In the genomic region with DNA sequence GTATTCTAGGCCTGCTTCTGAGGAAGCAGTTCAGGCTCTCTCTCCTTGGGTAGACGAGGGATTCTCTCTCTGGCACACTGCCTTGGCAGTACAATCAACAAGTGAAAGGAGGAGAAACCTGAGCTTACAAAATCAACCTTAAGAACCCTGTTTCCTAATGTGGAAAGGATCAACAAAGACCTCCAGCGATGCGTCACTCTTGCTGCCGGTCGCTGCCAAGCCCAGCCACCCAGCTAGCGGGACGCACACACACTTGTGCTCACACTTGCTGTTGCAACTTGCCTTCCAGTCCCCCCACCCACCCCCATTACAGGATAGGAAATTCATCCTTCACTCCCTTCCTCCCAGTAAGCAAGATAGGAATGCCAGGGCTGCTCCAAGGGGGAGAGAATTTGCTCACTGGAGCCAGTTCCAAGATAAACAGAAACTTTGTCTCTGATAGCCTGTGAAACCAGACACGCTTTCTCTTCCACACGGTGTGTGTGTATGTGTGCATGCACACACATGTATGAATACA, we compare ENCODE assay signal across 16 cellular contexts.
DNase-seq lines count a peak whose midpoint lies in the region; ATAC-seq and TF ChIP-seq lines count a peak whose summit lies in the region.
"Had no signal": no experiment of that assay in that cellular context is flagged by ENCODE, and none has a peak within 500 bp of the region (broad histone marks: within the 10 kb centered on the region; RNA-seq: fewer than 3 reads in every experiment).

No MANE protein-coding gene starts in this region.

- H2BK120ac ChIP-seq in H9 (ENCODE audit: low read depth, low read length, poor library complexity, severe bottlenecking): no peak overlapping the region

- no peaks in the 10 kb centered on the region for H3K36me3 Mint-ChIP-seq in H9 (ENCODE audit: insufficient read depth in 1 of 3, low read depth in 3 of 3)
- H3K36me3 Mint-ChIP-seq in activated T-helper 1 cell treated with anti-CD3 and anti-CD28 coated beads, Interleukin-12 subunit alpha, Interleukin-12 subunit beta, Interleukin-2, Interleukin-4 antibody, amounts not matched to agents 30 ng/mL and 10 ng/mL and 1 ng/mL, durations not matched to agents 14 hours and 24 hours and 36 hours (ENCODE audit: low read depth): no peaks in the 10 kb centered on the region
- H3K36me3 Mint-ChIP-seq: WTC11 had no signal

- no peak overlapping the region for H2BK20ac ChIP-seq in H9 (ENCODE audit: low read depth, low read length, poor library complexity, severe bottlenecking)

- no peak overlapping the region for H2BK5ac ChIP-seq in H9 (ENCODE audit: insufficient read length, low read length)

- no peaks in the 10 kb centered on the region for H3K9me3 ChIP-seq in H9 (ENCODE audit: control insufficient read depth, low read depth, low read length)
- no peaks in the 10 kb centered on the region for H3K9me3 ChIP-seq in SJSA1 (replicated peaks)
- H3K9me3 ChIP-seq in hepatocyte (ENCODE audit: low read depth): no peaks in the 10 kb centered on the region

- no peaks in the 10 kb centered on the region for H3K23me2 ChIP-seq in H9 (ENCODE audit: insufficient read length, low read depth, low read length, poor library complexity, severe bottlenecking)

- peak; percentile 53 for ATAC-seq in sciatic nerve
- ATAC-seq in HG03432 (IDR thresholded peaks at IDR 0.05; ENCODE audit: unreplicated experiment): no peak
- ATAC-seq: activated T-cell treated with anti-CD3 and anti-CD28 coated beads, Interleukin-2, amount 50 U/mL, for 72 hours; K562; WTC11 had no signal

- no peak overlapping the region for H4K5ac ChIP-seq in H9 (ENCODE audit: insufficient read length, low read depth, low read length)

- H2BK15ac ChIP-seq in H9 (ENCODE audit: low read depth, low read length): no peak overlapping the region

- intact Hi-C loops in sciatic nerve (cut with DNase I): no loop called here
- intact Hi-C loops in activated T-helper 1 cell treated with anti-CD3 and anti-CD28 coated beads, Interleukin-12 subunit alpha, Interleukin-12 subunit beta, Interleukin-2, Interleukin-4 antibody, amounts not matched to agents 30 ng/mL and 10 ng/mL and 1 ng/mL, durations not matched to agents 14 hours and 24 hours and 36 hours (cut with micrococcal nuclease): no loop called here

- no peak overlapping the region for H3K4me3 Mint-ChIP-seq in H9
- no peak overlapping the region for H3K4me3 Mint-ChIP-seq in activated T-helper 1 cell treated with anti-CD3 and anti-CD28 coated beads, Interleukin-12 subunit alpha, Interleukin-12 subunit beta, Interleukin-2, Interleukin-4 antibody, amounts not matched to agents 30 ng/mL and 10 ng/mL and 1 ng/mL, durations not matched to agents 14 hours and 24 hours and 36 hours
- H3K4me3 Mint-ChIP-seq: activated T-cell treated with anti-CD3 and anti-CD28 coated beads, Interleukin-2, amount 50 U/mL, for 72 hours; WTC11 had no signal

- DNase-seq in H9 (no peak), SJSA1 (ENCODE audit: low read depth in 1 of 2, low spot score in 2 of 2) (peak; percentile 68 to 85), hepatocyte (ENCODE audit: low spot score) (peak; percentile 50), sciatic nerve (ENCODE audit: low spot score) (no peak), AG08396 (ENCODE audit: low spot score) (no peak)
- DNase-seq in activated T-helper 1 cell treated with anti-CD3 and anti-CD28 coated beads, Interleukin-12 subunit alpha, Interleukin-12 subunit beta, Interleukin-2, Interleukin-4 antibody, amounts not matched to agents 30 ng/mL and 10 ng/mL and 1 ng/mL, durations not matched to agents 14 hours and 24 hours and 36 hours (ENCODE audit: low spot score): no peak
- no peak for DNase-seq in central memory CD4-positive, alpha-beta T cell
- DNase-seq: activated T-cell treated with anti-CD3 and anti-CD28 coated beads, Interleukin-2, amount 50 U/mL, for 72 hours; amygdala; C1 segment of cervical spinal cord; effector CD4-positive, alpha-beta T cell; midbrain; NCI-H187 had no signal

- no CpG with 5 or more reads among the region's 9 CpGs for whole genome bisulfite sequencing in H9 (ENCODE audit: extremely low coverage, insufficient read length, low lambda C conversion rate)
- 39% methylated on average over 9 of the region's 9 CpGs for WGBS in hepatocyte (ENCODE audit: low lambda C conversion rate, missing lambda C conversion rate)

- H3K27me3 ChIP-seq in H9 (ENCODE audit: insufficient read depth, low read length): no peaks in the 10 kb centered on the region
- no peaks in the 10 kb centered on the region for H3K27me3 ChIP-seq in SJSA1 (replicated peaks)
- no peaks in the 10 kb centered on the region for H3K27me3 ChIP-seq in hepatocyte

- no peaks in the 10 kb centered on the region; the same call in none of the 2 replicates for H3K27me3 Mint-ChIP-seq in H9 (ENCODE audit: low read depth)
- no peaks in the 10 kb centered on the region for H3K27me3 Mint-ChIP-seq in activated T-helper 1 cell treated with anti-CD3 and anti-CD28 coated beads, Interleukin-12 subunit alpha, Interleukin-12 subunit beta, Interleukin-2, Interleukin-4 antibody, amounts not matched to agents 30 ng/mL and 10 ng/mL and 1 ng/mL, durations not matched to agents 14 hours and 24 hours and 36 hours (ENCODE audit: insufficient read depth)

- no peaks in the 10 kb centered on the region for H3K9me2 ChIP-seq in hepatocyte (replicated peaks; ENCODE audit: insufficient read depth)

- no peaks in the 10 kb centered on the region for H3K79me2 ChIP-seq in H9 (ENCODE audit: insufficient read depth, low read length)
- no peaks in the 10 kb centered on the region for H3K79me2 ChIP-seq in hepatocyte

- no peak overlapping the region for H3K18ac ChIP-seq in H9 (ENCODE audit: insufficient read length, low read depth, low read length)

- no peak overlapping the region for H3K4me2 ChIP-seq in H9 (ENCODE audit: insufficient read depth, insufficient read length, low read length)
- no peak overlapping the region for H3K4me2 ChIP-seq in hepatocyte

- no peaks in the 10 kb centered on the region for H3K79me1 ChIP-seq in H9 (ENCODE audit: insufficient read depth, low read depth, low read length, poor library complexity, severe bottlenecking)

- no peaks in the 10 kb centered on the region for H3K9me3 Mint-ChIP-seq in H9
- no peaks in the 10 kb centered on the region for H3K9me3 Mint-ChIP-seq in activated T-helper 1 cell treated with anti-CD3 and anti-CD28 coated beads, Interleukin-12 subunit alpha, Interleukin-12 subunit beta, Interleukin-2, Interleukin-4 antibody, amounts not matched to agents 30 ng/mL and 10 ng/mL and 1 ng/mL, durations not matched to agents 14 hours and 24 hours and 36 hours
- H3K9me3 Mint-ChIP-seq: activated T-cell treated with anti-CD3 and anti-CD28 coated beads, Interleukin-2, amount 50 U/mL, for 72 hours; WTC11 had no signal

- H4K8ac ChIP-seq in H9 (replicated peaks; ENCODE audit: insufficient read length, low read depth, low read length): peak overlapping the region; percentile 19

- no peak overlapping the region for H3K9ac ChIP-seq in H9 (ENCODE audit: extremely low read depth, insufficient read length, low read length)

- no peak overlapping the region for H3K56ac ChIP-seq in H9 (ENCODE audit: insufficient read length, low read depth, low read length)

- H2AK5ac ChIP-seq in H9 (ENCODE audit: insufficient read length, low read length): peak overlapping the region; percentile 31

- H3K27ac Mint-ChIP-seq in H9: no peak overlapping the region
- no peak overlapping the region for H3K27ac Mint-ChIP-seq in activated T-helper 1 cell treated with anti-CD3 and anti-CD28 coated beads, Interleukin-12 subunit alpha, Interleukin-12 subunit beta, Interleukin-2, Interleukin-4 antibody, amounts not matched to agents 30 ng/mL and 10 ng/mL and 1 ng/mL, durations not matched to agents 14 hours and 24 hours and 36 hours
- H3K27ac Mint-ChIP-seq: activated T-cell treated with anti-CD3 and anti-CD28 coated beads, Interleukin-2, amount 50 U/mL, for 72 hours; WTC11 had no signal

- no peak for TF ChIP-seq CTCF in H9 (conservative IDR thresholded peaks at IDR 0.05)
- no peak for TF ChIP-seq CTCF in hepatocyte (IDR thresholded peaks at IDR 0.05; ENCODE audit: poor library complexity)

- H3K4me3 ChIP-seq in SJSA1 (no peak overlapping the region), hepatocyte (no peak overlapping the region)
- H3K4me3 ChIP-seq: K562 had no signal

- peaks cover 14 to 16% of the 10 kb centered on the region in 2 experiments for H3K4me1 Mint-ChIP-seq in H9
- peaks cover 11% of the 10 kb centered on the region for H3K4me1 Mint-ChIP-seq in activated T-helper 1 cell treated with anti-CD3 and anti-CD28 coated beads, Interleukin-12 subunit alpha, Interleukin-12 subunit beta, Interleukin-2, Interleukin-4 antibody, amounts not matched to agents 30 ng/mL and 10 ng/mL and 1 ng/mL, durations not matched to agents 14 hours and 24 hours and 36 hours (ENCODE audit: low read depth)

- no peak overlapping the region for H3K23ac ChIP-seq in H9 (ENCODE audit: insufficient read length, low read depth, low read length)

- H3K36me3 ChIP-seq in SJSA1 (no peaks in the 10 kb centered on the region), hepatocyte (replicated peaks; ENCODE audit: insufficient read depth, low read depth) (no peaks in the 10 kb centered on the region)

- H2BK12ac ChIP-seq in H9 (ENCODE audit: insufficient read length, low read depth, low read length): no peak overlapping the region

- H3T11ph ChIP-seq in H9 (ENCODE audit: low read length): no peak overlapping the region

- H3K14ac ChIP-seq in H9 (ENCODE audit: insufficient read depth, low read length): peak overlapping the region; percentile 13; the same call in 1 of the 2 replicates

- no peak overlapping the region for H3K27ac ChIP-seq in H9 (ENCODE audit: insufficient read length, low read depth, low read length)
- H3K27ac ChIP-seq in SJSA1: no peak overlapping the region
- no peak overlapping the region for H3K27ac ChIP-seq in hepatocyte

- no peak overlapping the region for H3K4ac ChIP-seq in H9 (ENCODE audit: low read depth, low read length)

- no peaks in the 10 kb centered on the region for H4K20me1 ChIP-seq in H9 (ENCODE audit: control insufficient read depth, insufficient read depth, insufficient read length)
- no peaks in the 10 kb centered on the region for H4K20me1 ChIP-seq in hepatocyte (ENCODE audit: insufficient read depth, poor library complexity, severe bottlenecking)

- H3K4me1 ChIP-seq in H9 (ENCODE audit: insufficient read depth, low read length) (no peaks in the 10 kb centered on the region), SJSA1 (replicated peaks) (peaks cover 15% of the 10 kb centered on the region), hepatocyte (ENCODE audit: insufficient read depth) (no peaks in the 10 kb centered on the region)

- H2AFZ ChIP-seq in H9 (ENCODE audit: low read length): no peak overlapping the region
- no peak overlapping the region for H2AFZ ChIP-seq in hepatocyte

- H4K91ac ChIP-seq in H9 (ENCODE audit: insufficient read length, low read depth, low read length): no peak overlapping the region

Comparison
In these comparisons a context has a peak if more than half of its experiments do, and no peak if none do; other contexts are left out.
1. DNase-seq: peak in SJSA1 (2 of 2) and hepatocyte (single experiment); none in H9 (single experiment), sciatic nerve (single experiment), AG08396 (single experiment), activated T-helper 1 cell treated with anti-CD3 and anti-CD28 coated beads, Interleukin-12 subunit alpha, Interleukin-12 subunit beta, Interleukin-2, Interleukin-4 antibody, amounts not matched to agents 30 ng/mL and 10 ng/mL and 1 ng/mL, durations not matched to agents 14 hours and 24 hours and 36 hours (single experiment) and central memory CD4-positive, alpha-beta T cell (single experiment).